Comparison of ENCODE assay signal across 1 cellular context in the genomic region with DNA sequence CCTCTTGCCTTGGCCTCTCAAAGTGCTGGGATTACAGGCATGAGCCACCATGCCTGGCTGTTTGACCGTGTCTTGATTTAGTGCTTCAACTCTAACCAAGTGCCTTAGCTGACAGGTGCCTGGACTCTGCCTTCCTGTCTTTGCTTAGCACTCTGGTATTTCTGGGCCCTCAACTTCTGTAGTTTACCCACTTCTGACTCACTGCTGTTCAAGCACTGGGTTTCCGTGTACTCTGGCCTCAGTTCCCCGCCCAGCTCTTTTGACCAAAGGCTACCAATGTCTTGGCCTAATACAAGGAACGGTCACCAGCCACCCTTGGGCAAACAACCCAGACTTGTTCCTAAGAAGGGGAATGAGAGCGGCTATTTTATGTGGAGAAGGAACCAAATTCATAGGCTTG.
TF ChIP-seq lines count a peak whose summit lies in the region.

No MANE protein-coding gene starts in this region.

TF ChIP-seq in HepG2, 621 proteins besides CTCF, POLR2A, EP300 and RAD21 (continued from another document and continues in another):
- TF ChIP-seq, protein P1, sequence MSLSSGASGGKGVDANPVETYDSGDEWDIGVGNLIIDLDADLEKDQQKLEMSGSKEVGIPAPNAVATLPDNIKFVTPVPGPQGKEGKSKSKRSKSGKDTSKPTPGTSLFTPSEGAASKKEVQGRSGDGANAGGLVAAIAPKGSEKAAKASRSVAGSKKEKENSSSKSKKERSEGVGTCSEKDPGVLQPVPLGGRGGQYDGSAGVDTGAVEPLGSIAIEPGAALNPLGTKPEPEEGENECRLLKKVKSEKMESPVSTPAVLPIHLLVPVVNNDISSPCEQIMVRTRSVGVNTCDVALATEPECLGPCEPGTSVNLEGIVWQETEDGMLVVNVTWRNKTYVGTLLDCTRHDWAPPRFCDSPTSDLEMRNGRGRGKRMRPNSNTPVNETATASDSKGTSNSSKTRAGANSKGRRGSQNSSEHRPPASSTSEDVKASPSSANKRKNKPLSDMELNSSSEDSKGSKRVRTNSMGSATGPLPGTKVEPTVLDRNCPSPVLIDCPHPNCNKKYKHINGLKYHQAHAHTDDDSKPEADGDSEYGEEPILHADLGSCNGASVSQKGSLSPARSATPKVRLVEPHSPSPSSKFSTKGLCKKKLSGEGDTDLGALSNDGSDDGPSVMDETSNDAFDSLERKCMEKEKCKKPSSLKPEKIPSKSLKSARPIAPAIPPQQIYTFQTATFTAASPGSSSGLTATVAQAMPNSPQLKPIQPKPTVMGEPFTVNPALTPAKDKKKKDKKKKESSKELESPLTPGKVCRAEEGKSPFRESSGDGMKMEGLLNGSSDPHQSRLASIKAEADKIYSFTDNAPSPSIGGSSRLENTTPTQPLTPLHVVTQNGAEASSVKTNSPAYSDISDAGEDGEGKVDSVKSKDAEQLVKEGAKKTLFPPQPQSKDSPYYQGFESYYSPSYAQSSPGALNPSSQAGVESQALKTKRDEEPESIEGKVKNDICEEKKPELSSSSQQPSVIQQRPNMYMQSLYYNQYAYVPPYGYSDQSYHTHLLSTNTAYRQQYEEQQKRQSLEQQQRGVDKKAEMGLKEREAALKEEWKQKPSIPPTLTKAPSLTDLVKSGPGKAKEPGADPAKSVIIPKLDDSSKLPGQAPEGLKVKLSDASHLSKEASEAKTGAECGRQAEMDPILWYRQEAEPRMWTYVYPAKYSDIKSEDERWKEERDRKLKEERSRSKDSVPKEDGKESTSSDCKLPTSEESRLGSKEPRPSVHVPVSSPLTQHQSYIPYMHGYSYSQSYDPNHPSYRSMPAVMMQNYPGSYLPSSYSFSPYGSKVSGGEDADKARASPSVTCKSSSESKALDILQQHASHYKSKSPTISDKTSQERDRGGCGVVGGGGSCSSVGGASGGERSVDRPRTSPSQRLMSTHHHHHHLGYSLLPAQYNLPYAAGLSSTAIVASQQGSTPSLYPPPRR (CRISPR knock-in tag; IDR thresholded peaks at IDR 0.05; ENCODE audit: borderline replicate concordance): peak; percentile 76; the same call in 1 of the 2 replicates
- TF ChIP-seq ZNF331 (CRISPR knock-in tag; IDR thresholded peaks at IDR 0.05) (no peak), ZNF790 (CRISPR knock-in tag; IDR thresholded peaks at IDR 0.05; ENCODE audit: borderline replicate concordance) (no peak), SAFB2 (CRISPR knock-in tag; IDR thresholded peaks at IDR 0.05; ENCODE audit: borderline replicate concordance, low read depth) (no peak), ZNF468 (CRISPR knock-in tag; IDR thresholded peaks at IDR 0.05) (no peak), ZNF660 (CRISPR knock-in tag; IDR thresholded peaks at IDR 0.05; ENCODE audit: borderline replicate concordance, low read depth) (no peak), SMAD9 (CRISPR knock-in tag; IDR thresholded peaks at IDR 0.05) (no peak), KLF12 (CRISPR knock-in tag; IDR thresholded peaks at IDR 0.05; ENCODE audit: borderline replicate concordance) (no peak), ZFYVE20 (CRISPR knock-in tag; IDR thresholded peaks at IDR 0.05; ENCODE audit: borderline replicate concordance, low read depth) (no peak), ZNF335 (CRISPR knock-in tag; IDR thresholded peaks at IDR 0.05) (peak; percentile 57; the same call in 1 of the 2 replicates), ZNF891 (CRISPR knock-in tag; IDR thresholded peaks at IDR 0.05) (no peak), ZNF121 (CRISPR knock-in tag; IDR thresholded peaks at IDR 0.05) (no peak), ZNF746 (CRISPR knock-in tag; IDR thresholded peaks at IDR 0.05) (no peak), EEA1 (CRISPR knock-in tag; IDR thresholded peaks at IDR 0.05; ENCODE audit: borderline replicate concordance) (no peak), GTF3A (CRISPR knock-in tag; conservative IDR thresholded peaks at IDR 0.05) (no peak), JUNB (CRISPR knock-in tag; IDR thresholded peaks at IDR 0.05; ENCODE audit: borderline replicate concordance) (peak; percentile 94)
- TF ChIP-seq, protein P2, sequence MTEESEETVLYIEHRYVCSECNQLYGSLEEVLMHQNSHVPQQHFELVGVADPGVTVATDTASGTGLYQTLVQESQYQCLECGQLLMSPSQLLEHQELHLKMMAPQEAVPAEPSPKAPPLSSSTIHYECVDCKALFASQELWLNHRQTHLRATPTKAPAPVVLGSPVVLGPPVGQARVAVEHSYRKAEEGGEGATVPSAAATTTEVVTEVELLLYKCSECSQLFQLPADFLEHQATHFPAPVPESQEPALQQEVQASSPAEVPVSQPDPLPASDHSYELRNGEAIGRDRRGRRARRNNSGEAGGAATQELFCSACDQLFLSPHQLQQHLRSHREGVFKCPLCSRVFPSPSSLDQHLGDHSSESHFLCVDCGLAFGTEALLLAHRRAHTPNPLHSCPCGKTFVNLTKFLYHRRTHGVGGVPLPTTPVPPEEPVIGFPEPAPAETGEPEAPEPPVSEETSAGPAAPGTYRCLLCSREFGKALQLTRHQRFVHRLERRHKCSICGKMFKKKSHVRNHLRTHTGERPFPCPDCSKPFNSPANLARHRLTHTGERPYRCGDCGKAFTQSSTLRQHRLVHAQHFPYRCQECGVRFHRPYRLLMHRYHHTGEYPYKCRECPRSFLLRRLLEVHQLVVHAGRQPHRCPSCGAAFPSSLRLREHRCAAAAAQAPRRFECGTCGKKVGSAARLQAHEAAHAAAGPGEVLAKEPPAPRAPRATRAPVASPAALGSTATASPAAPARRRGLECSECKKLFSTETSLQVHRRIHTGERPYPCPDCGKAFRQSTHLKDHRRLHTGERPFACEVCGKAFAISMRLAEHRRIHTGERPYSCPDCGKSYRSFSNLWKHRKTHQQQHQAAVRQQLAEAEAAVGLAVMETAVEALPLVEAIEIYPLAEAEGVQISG (CRISPR knock-in tag; IDR thresholded peaks at IDR 0.05): no peak
- TF ChIP-seq, protein P3, sequence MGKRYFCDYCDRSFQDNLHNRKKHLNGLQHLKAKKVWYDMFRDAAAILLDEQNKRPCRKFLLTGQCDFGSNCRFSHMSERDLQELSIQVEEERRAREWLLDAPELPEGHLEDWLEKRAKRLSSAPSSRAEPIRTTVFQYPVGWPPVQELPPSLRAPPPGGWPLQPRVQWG (CRISPR knock-in tag; IDR thresholded peaks at IDR 0.05; ENCODE audit: borderline replicate concordance, low read depth): no peak
- TF ChIP-seq, protein P4, sequence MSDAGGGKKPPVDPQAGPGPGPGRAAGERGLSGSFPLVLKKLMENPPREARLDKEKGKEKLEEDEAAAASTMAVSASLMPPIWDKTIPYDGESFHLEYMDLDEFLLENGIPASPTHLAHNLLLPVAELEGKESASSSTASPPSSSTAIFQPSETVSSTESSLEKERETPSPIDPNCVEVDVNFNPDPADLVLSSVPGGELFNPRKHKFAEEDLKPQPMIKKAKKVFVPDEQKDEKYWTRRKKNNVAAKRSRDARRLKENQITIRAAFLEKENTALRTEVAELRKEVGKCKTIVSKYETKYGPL (CRISPR knock-in tag; IDR thresholded peaks at IDR 0.05): no peak
- TF ChIP-seq, protein P5, sequence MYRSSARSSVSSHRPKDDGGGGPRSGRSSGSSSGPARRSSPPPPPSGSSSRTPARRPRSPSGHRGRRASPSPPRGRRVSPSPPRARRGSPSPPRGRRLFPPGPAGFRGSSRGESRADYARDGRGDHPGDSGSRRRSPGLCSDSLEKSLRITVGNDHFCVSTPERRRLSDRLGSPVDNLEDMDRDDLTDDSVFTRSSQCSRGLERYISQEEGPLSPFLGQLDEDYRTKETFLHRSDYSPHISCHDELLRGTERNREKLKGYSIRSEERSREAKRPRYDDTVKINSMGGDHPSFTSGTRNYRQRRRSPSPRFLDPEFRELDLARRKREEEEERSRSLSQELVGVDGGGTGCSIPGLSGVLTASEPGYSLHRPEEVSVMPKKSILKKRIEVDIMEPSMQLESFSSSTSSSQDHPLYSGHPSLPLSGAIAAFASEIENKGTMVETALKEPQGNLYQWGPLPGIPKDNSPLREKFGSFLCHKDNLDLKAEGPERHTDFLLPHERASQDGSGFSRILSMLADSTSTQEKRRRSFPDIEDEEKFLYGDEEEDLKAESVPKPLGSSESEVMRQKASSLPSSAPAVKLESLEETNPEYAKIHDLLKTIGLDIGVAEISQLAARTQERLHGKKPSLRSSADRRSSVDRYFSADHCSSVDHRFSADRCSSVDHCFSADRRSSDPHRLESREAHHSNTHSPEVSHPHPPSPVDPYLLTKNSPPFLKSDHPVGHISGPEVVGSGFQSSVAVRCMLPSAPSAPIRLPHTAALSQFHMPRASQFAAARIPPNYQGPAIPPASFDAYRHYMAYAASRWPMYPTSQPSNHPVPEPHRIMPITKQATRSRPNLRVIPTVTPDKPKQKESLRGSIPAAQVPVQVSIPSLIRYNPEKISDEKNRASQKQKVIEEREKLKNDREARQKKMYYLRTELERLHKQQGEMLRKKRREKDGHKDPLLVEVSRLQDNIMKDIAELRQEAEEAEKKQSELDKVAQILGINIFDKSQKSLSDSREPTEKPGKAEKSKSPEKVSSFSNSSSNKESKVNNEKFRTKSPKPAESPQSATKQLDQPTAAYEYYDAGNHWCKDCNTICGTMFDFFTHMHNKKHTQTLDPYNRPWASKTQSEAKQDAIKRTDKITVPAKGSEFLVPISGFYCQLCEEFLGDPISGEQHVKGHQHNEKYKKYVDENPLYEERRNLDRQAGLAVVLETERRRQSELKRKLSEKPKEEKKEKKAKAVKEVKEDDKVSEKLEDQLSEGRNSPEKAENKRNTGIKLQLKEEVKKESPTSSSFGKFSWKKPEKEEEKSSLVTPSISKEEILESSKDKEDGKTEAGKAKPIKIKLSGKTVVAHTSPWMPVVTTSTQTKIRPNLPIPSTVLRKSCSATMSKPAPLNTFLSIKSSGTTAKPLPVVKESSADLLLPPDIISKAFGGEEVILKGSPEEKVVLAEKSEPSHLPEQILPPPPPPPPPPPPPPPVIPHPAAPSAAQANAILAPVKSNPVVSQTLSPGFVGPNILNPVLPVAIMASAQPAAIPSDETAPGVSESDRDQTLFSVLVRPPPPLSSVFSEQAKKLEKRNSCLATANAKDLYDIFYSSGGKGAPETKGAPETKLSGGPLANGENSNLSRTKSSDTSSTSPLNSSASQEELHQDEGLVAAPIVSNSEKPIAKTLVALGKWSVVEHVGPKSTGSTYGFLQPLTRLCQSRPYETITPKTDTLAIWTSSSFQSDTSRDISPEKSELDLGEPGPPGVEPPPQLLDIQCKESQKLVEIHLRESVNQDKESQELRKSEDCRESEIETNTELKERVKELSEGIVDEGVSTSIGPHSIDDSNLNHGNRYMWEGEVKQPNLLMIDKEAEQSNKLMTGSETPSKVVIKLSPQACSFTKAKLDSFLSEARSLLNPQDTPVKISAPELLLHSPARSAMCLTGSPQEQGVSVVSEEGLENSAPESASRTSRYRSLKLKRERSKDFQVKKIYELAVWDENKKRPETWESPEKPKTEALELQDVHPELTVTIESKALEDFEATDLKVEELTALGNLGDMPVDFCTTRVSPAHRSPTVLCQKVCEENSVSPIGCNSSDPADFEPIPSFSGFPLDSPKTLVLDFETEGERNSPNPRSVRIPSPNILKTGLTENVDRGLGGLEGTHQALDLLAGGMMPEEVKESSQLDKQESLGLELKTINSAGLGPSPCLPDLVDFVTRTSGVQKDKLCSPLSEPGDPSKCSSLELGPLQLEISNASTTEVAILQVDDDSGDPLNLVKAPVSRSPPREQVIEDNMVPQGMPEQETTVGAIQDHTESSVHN (CRISPR knock-in tag; IDR thresholded peaks at IDR 0.05): no peak
- TF ChIP-seq, protein P6, sequence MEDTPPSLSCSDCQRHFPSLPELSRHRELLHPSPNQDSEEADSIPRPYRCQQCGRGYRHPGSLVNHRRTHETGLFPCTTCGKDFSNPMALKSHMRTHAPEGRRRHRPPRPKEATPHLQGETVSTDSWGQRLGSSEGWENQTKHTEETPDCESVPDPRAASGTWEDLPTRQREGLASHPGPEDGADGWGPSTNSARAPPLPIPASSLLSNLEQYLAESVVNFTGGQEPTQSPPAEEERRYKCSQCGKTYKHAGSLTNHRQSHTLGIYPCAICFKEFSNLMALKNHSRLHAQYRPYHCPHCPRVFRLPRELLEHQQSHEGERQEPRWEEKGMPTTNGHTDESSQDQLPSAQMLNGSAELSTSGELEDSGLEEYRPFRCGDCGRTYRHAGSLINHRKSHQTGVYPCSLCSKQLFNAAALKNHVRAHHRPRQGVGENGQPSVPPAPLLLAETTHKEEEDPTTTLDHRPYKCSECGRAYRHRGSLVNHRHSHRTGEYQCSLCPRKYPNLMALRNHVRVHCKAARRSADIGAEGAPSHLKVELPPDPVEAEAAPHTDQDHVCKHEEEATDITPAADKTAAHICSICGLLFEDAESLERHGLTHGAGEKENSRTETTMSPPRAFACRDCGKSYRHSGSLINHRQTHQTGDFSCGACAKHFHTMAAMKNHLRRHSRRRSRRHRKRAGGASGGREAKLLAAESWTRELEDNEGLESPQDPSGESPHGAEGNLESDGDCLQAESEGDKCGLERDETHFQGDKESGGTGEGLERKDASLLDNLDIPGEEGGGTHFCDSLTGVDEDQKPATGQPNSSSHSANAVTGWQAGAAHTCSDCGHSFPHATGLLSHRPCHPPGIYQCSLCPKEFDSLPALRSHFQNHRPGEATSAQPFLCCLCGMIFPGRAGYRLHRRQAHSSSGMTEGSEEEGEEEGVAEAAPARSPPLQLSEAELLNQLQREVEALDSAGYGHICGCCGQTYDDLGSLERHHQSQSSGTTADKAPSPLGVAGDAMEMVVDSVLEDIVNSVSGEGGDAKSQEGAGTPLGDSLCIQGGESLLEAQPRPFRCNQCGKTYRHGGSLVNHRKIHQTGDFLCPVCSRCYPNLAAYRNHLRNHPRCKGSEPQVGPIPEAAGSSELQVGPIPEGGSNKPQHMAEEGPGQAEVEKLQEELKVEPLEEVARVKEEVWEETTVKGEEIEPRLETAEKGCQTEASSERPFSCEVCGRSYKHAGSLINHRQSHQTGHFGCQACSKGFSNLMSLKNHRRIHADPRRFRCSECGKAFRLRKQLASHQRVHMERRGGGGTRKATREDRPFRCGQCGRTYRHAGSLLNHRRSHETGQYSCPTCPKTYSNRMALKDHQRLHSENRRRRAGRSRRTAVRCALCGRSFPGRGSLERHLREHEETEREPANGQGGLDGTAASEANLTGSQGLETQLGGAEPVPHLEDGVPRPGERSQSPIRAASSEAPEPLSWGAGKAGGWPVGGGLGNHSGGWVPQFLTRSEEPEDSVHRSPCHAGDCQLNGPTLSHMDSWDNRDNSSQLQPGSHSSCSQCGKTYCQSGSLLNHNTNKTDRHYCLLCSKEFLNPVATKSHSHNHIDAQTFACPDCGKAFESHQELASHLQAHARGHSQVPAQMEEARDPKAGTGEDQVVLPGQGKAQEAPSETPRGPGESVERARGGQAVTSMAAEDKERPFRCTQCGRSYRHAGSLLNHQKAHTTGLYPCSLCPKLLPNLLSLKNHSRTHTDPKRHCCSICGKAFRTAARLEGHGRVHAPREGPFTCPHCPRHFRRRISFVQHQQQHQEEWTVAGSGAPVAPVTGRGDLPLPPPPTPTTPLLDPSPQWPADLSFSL (CRISPR knock-in tag; IDR thresholded peaks at IDR 0.05): no peak
- TF ChIP-seq, protein P7, sequence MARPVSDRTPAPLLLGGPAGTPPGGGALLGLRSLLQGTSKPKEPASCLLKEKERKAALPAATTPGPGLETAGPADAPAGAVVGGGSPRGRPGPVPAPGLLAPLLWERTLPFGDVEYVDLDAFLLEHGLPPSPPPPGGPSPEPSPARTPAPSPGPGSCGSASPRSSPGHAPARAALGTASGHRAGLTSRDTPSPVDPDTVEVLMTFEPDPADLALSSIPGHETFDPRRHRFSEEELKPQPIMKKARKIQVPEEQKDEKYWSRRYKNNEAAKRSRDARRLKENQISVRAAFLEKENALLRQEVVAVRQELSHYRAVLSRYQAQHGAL (CRISPR knock-in tag; IDR thresholded peaks at IDR 0.05; ENCODE audit: not compliant biosample characterization): no peak
- TF ChIP-seq, protein P8, sequence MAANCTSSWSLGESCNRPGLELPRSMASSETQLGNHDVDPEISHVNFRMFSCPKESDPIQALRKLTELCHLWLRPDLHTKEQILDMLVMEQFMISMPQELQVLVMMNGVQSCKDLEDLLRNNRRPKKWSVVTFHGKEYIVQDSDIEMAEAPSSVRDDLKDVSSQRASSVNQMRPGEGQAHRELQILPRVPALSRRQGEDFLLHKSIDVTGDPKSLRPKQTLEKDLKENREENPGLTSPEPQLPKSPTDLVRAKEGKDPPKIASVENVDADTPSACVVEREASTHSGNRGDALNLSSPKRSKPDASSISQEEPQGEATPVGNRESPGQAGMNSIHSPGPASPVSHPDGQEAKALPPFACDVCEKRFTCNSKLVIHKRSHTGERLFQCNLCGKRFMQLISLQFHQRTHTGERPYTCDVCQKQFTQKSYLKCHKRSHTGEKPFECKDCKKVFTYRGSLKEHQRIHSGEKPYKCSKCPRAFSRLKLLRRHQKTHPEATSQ (CRISPR knock-in tag; IDR thresholded peaks at IDR 0.05; ENCODE audit: borderline replicate concordance): no peak
